Comparison of ENCODE assay signal across 6 cellular contexts in genomic region chr19:19488041-19488874, GRCh38. TPM values are rescaled to one million over a fixed set of nuclear protein-coding genes. Genes with fewer than 3 reads are reported as not detected.
DNase-seq lines count a peak whose midpoint lies in the region; ATAC-seq and TF ChIP-seq lines count a peak whose summit lies in the region.

No MANE protein-coding gene starts in this region.

- H3K9ac ChIP-seq in HUES48 (ENCODE audit: low read depth, low read length): peak overlapping the region; percentile 32
- no peak overlapping the region for H3K9ac ChIP-seq in neural progenitor cell

- DNase-seq in caudate nucleus (lab: John Stamatoyannopoulos, UW): no peak
- DNase-seq in neural progenitor cell (ENCODE audit: low spot score): peak; percentile 24
- no peak for DNase-seq in SIG-M5 (lab: John Stamatoyannopoulos, UW)
- no peak for DNase-seq in NCI-H2107 (lab: John Stamatoyannopoulos, UW)

- H3K27ac ChIP-seq in HUES48 (ENCODE audit: low read depth, low read length) (peak overlapping the region; percentile 95), caudate nucleus (ENCODE audit: low read depth, low read length) (peak overlapping the region; percentile 92), neural progenitor cell (peak overlapping the region; percentile 69)

- ATAC-seq in GM19023 (IDR thresholded peaks at IDR 0.05; ENCODE audit: unreplicated experiment): no peak

- H3K79me2 ChIP-seq in neural progenitor cell (ENCODE audit: low read depth): peaks cover 69% of the 10 kb centered on the region

- no peaks in the 10 kb centered on the region for H3K27me3 ChIP-seq in HUES48 (ENCODE audit: control insufficient read depth, insufficient read depth, low read length)
- H3K27me3 ChIP-seq in neural progenitor cell: no peaks in the 10 kb centered on the region

- peaks cover under 1% of the 10 kb centered on the region for H3K36me3 Mint-ChIP-seq in neural progenitor cell

- peak overlapping the region; percentile 70 for H3K4me3 Mint-ChIP-seq in neural progenitor cell

- H3K9me3 Mint-ChIP-seq in neural progenitor cell: no peaks in the 10 kb centered on the region

- H3K9me3 ChIP-seq in HUES48 (ENCODE audit: control insufficient read depth, insufficient read depth, low read length) (no peaks in the 10 kb centered on the region), neural progenitor cell (ENCODE audit: low read depth) (no peaks in the 10 kb centered on the region)

- H2AFZ ChIP-seq in neural progenitor cell (replicated peaks): no peak overlapping the region

- peaks cover 35% of the 10 kb centered on the region for H3K4me1 ChIP-seq in HUES48 (ENCODE audit: control insufficient read depth, insufficient read depth, low read length)
- peaks cover 22% of the 10 kb centered on the region for H3K4me1 ChIP-seq in neural progenitor cell

- peaks cover 28% of the 10 kb centered on the region for H3F3A ChIP-seq in neural progenitor cell (ENCODE audit: low read depth)

- peaks cover 32% of the 10 kb centered on the region for H4K20me1 ChIP-seq in neural progenitor cell (ENCODE audit: low read depth)

- TF ChIP-seq CTCF in neural progenitor cell (IDR thresholded peaks at IDR 0.05): no peak

- H3K36me3 ChIP-seq in HUES48 (ENCODE audit: control insufficient read depth, insufficient read depth, low read length) (peaks cover 21% of the 10 kb centered on the region), neural progenitor cell (no peaks in the 10 kb centered on the region)

- peak overlapping the region; percentile 98 for H3K27ac Mint-ChIP-seq in neural progenitor cell

- peak overlapping the region; percentile 44 for H3K4me2 ChIP-seq in neural progenitor cell

- H3K27me3 Mint-ChIP-seq in neural progenitor cell (ENCODE audit: insufficient read depth, low read depth): peaks cover 10% of the 10 kb centered on the region

- H3K4me3 ChIP-seq in HUES48 (ENCODE audit: low read depth, low read length) (no peak overlapping the region), neural progenitor cell (no peak overlapping the region)

- peaks cover 44% of the 10 kb centered on the region for H3K4me1 Mint-ChIP-seq in neural progenitor cell

RNA-seq across cellular contexts. Expression of gene TSSK6, which starts 27.1 kb away (rescaled TPM):
- 4.6 and 7.0 TPM in 2 replicates for total RNA-seq in neural progenitor cell (ENCODE audit: low replicate concordance)

RNA-seq across cellular contexts. Expression of gene NDUFA13, which starts 27.8 kb away (rescaled TPM):
- total RNA-seq in neural progenitor cell (ENCODE audit: low replicate concordance): 78.6 and 108 TPM in 2 replicates

RNA-seq across cellular contexts. Expression of gene YJEFN3, which starts 40.5 kb away (rescaled TPM):
- 2.6 and 5.1 TPM in 2 replicates for total RNA-seq in neural progenitor cell (ENCODE audit: low replicate concordance)

RNA-seq across cellular contexts. Expression of gene CILP2, which starts 49.8 kb away (rescaled TPM):
- total RNA-seq in neural progenitor cell (ENCODE audit: low replicate concordance): 1.0 and 3.3 TPM in 2 replicates
